ENCODE assay signal across 9 cellular contexts in genomic region chr2:37084797-37085196, GRCh38. TPM values are rescaled to one million over a fixed set of nuclear protein-coding genes. Genes with fewer than 3 reads are reported as not detected.
DNase-seq lines count a peak whose midpoint lies in the region; ATAC-seq and TF ChIP-seq lines count a peak whose summit lies in the region.
"Had no signal": no experiment of that assay in that cellular context is flagged by ENCODE, and none has a peak within 500 bp of the region (broad histone marks: within the 10 kb centered on the region; RNA-seq: fewer than 3 reads in every experiment).

No MANE protein-coding gene starts in this region.

- H2BK12ac ChIP-seq in H9 (ENCODE audit: insufficient read length, low read depth, low read length), result no peak overlapping the region

- no peaks in the 10 kb centered on the region for H3K27me3 ChIP-seq in H9 (ENCODE audit: insufficient read depth, low read length)
- H3K27me3 ChIP-seq in iPS-18a (ENCODE audit: control insufficient read depth, insufficient read depth, low read length), result no peaks in the 10 kb centered on the region

- H3T11ph ChIP-seq in H9 (ENCODE audit: low read length), result no peak overlapping the region

- DNase-seq in H9 (no peak), substantia nigra (lab: John Stamatoyannopoulos, UW) (peak in 1 of 49 donors; percentile 2), AG08396 (ENCODE audit: low spot score) (no peak)
- no peak for DNase-seq in activated T-cell treated with anti-CD3 and anti-CD28 coated beads, Interleukin-2, amount 50 U/mL, for 24 hours

- H2AK5ac ChIP-seq in H9 (ENCODE audit: insufficient read length, low read length), result no peak overlapping the region

- H4K20me1 ChIP-seq in H9 (ENCODE audit: control insufficient read depth, insufficient read depth, insufficient read length), result no peaks in the 10 kb centered on the region

- no peak overlapping the region for H2BK15ac ChIP-seq in H9 (ENCODE audit: low read depth, low read length)

- H3K9me3 Mint-ChIP-seq in H9, result no peaks in the 10 kb centered on the region
- no peaks in the 10 kb centered on the region for H3K9me3 Mint-ChIP-seq in activated T-cell treated with anti-CD3 and anti-CD28 coated beads, Interleukin-2, amount 50 U/mL, for 24 hours
- H3K9me3 Mint-ChIP-seq: IgD-negative memory B cell had no signal

- no peaks in the 10 kb centered on the region for H3K27me3 Mint-ChIP-seq in H9 (ENCODE audit: low read depth)
- H3K27me3 Mint-ChIP-seq in activated T-cell treated with anti-CD3 and anti-CD28 coated beads, Interleukin-2, amount 50 U/mL, for 24 hours, result no peaks in the 10 kb centered on the region
- H3K27me3 Mint-ChIP-seq: IgD-negative memory B cell had no signal

- no peak overlapping the region for H3K18ac ChIP-seq in H9 (ENCODE audit: insufficient read length, low read depth, low read length)

- no peak overlapping the region for H4K8ac ChIP-seq in H9 (replicated peaks; ENCODE audit: insufficient read length, low read depth, low read length)

- H3K4me3 Mint-ChIP-seq in H9, result no peak overlapping the region
- H3K4me3 Mint-ChIP-seq in activated T-cell treated with anti-CD3 and anti-CD28 coated beads, Interleukin-2, amount 50 U/mL, for 24 hours, result no peak overlapping the region
- H3K4me3 Mint-ChIP-seq: IgD-negative memory B cell had no signal

- no peak overlapping the region for H3K23ac ChIP-seq in H9 (ENCODE audit: insufficient read length, low read depth, low read length)

- no CpG with 5 or more reads among the region's 10 CpGs for WGBS in H9 (ENCODE audit: extremely low coverage, insufficient read length, low lambda C conversion rate)

- peaks cover 0 to 15% (median 3%) of the 10 kb centered on the region in 3 experiments; a peak in 2 of 7 replicates for H3K36me3 Mint-ChIP-seq in H9 (ENCODE audit: insufficient read depth in 1 of 3, low read depth in 3 of 3)
- H3K36me3 Mint-ChIP-seq in activated T-cell treated with anti-CD3 and anti-CD28 coated beads, Interleukin-2, amount 50 U/mL, for 24 hours (ENCODE audit: low read depth), result peaks cover 47% of the 10 kb centered on the region

- H3K9ac ChIP-seq in H9 (ENCODE audit: extremely low read depth, insufficient read length, low read length) (peak overlapping the region; percentile 46), iPS-18a (ENCODE audit: low read length) (no peak overlapping the region)

- no peak overlapping the region for H4K91ac ChIP-seq in H9 (ENCODE audit: insufficient read length, low read depth, low read length)

- H4K5ac ChIP-seq in H9 (ENCODE audit: insufficient read length, low read depth, low read length), result no peak overlapping the region

- H3K27ac ChIP-seq in H9 (ENCODE audit: insufficient read length, low read depth, low read length) (no peak overlapping the region), iPS-18a (ENCODE audit: low read length) (no peak overlapping the region), substantia nigra (ENCODE audit: low read depth, low read length, poor library complexity, severe bottlenecking) (peak overlapping the region; percentile 80)

- H2AFZ ChIP-seq in H9 (ENCODE audit: low read length), result no peak overlapping the region

- H3K4me1 ChIP-seq in H9 (ENCODE audit: insufficient read depth, low read length) (no peaks in the 10 kb centered on the region), iPS-18a (ENCODE audit: control insufficient read depth, low read depth, low read length) (peaks cover 8% of the 10 kb centered on the region)

- no peak overlapping the region for H2BK120ac ChIP-seq in H9 (ENCODE audit: low read depth, low read length, poor library complexity, severe bottlenecking)

- no peak overlapping the region for H2BK20ac ChIP-seq in H9 (ENCODE audit: low read depth, low read length, poor library complexity, severe bottlenecking)

- no peak for TF ChIP-seq CTCF in H9 (conservative IDR thresholded peaks at IDR 0.05)
- TF ChIP-seq CTCF in WI38 (IDR thresholded peaks at IDR 0.05; ENCODE audit: low read depth, low read length), result no peak

- no peak overlapping the region for H3K14ac ChIP-seq in H9 (ENCODE audit: insufficient read depth, low read length)

- H3K23me2 ChIP-seq in H9 (ENCODE audit: insufficient read length, low read depth, low read length, poor library complexity, severe bottlenecking), result peaks cover 2% of the 10 kb centered on the region

- ATAC-seq in GM21381 (IDR thresholded peaks at IDR 0.05; ENCODE audit: unreplicated experiment) (no peak), HG03469 (IDR thresholded peaks at IDR 0.05; ENCODE audit: unreplicated experiment) (no peak)

- no peak overlapping the region for H3K4ac ChIP-seq in H9 (ENCODE audit: low read depth, low read length)

- peaks cover under 1% of the 10 kb centered on the region for H3K36me3 ChIP-seq in iPS-18a (ENCODE audit: control insufficient read depth, low read depth, low read length)

- H3K4me1 Mint-ChIP-seq in H9, result peaks cover 4 to 5% of the 10 kb centered on the region in 2 experiments; a peak in 2 of 4 replicates
- peaks cover 44% of the 10 kb centered on the region for H3K4me1 Mint-ChIP-seq in activated T-cell treated with anti-CD3 and anti-CD28 coated beads, Interleukin-2, amount 50 U/mL, for 24 hours (ENCODE audit: low read depth)

- H3K79me2 ChIP-seq in H9 (ENCODE audit: insufficient read depth, low read length), result no peaks in the 10 kb centered on the region

- H3K4me2 ChIP-seq in H9 (ENCODE audit: insufficient read depth, insufficient read length, low read length), result peak overlapping the region; percentile 80

- H3K9me3 ChIP-seq in H9 (ENCODE audit: control insufficient read depth, low read depth, low read length) (no peaks in the 10 kb centered on the region), iPS-18a (ENCODE audit: control insufficient read depth, low read depth, low read length) (no peaks in the 10 kb centered on the region)

- no peaks in the 10 kb centered on the region for H3K79me1 ChIP-seq in H9 (ENCODE audit: insufficient read depth, low read depth, low read length, poor library complexity, severe bottlenecking)

- no peak overlapping the region for H3K56ac ChIP-seq in H9 (ENCODE audit: insufficient read length, low read depth, low read length)

- no peak overlapping the region for H3K27ac Mint-ChIP-seq in H9
- H3K27ac Mint-ChIP-seq in activated T-cell treated with anti-CD3 and anti-CD28 coated beads, Interleukin-2, amount 50 U/mL, for 24 hours, result no peak overlapping the region
- H3K27ac Mint-ChIP-seq: IgD-negative memory B cell had no signal

- H3K4me3 ChIP-seq in WI38 (ENCODE audit: low read depth, low read length) (peak overlapping the region; percentile 96), iPS-18a (ENCODE audit: low read length) (peak overlapping the region; percentile 81)

- no peak overlapping the region for H2BK5ac ChIP-seq in H9 (ENCODE audit: insufficient read length, low read length)

RNA-seq across cellular contexts. Expression of gene GPATCH11, which starts 0.5 kb away (rescaled TPM):
- 2.9 and 3.1 TPM in 2 replicates for total RNA-seq in H9 (2021)

RNA-seq across cellular contexts. Expression of gene HEATR5B, which starts 0.6 kb away (rescaled TPM):
- 12.2 and 14.0 TPM in 2 replicates for total RNA-seq in H9 (2021)
